9 cellular contexts compared by ENCODE assay signal in the genomic region with DNA sequence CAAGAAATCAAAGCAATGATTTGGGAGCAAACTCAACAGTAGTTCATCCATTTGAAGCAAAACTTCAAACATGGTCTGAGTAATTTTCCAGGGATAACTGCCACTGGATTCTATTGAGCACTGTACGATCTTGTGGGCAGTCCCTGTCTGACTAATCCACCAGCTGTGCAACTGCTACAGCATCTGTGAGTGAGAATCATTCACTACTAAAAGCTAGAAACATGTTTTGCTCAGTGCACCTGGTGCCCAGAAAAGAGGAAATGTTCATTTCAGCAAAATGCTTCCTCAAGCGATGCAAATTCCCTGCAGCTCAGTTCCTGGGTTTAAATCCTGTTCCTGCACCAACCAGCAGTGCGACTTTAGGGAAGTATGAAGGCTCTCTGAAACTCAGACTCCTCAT.
DNase-seq lines count a peak whose midpoint lies in the region; ATAC-seq and TF ChIP-seq lines count a peak whose summit lies in the region.
"Had no signal": no experiment of that assay in that cellular context is flagged by ENCODE, and none has a peak within 500 bp of the region (broad histone marks: within the 10 kb centered on the region; RNA-seq: fewer than 3 reads in every experiment).

No MANE protein-coding gene starts in this region.

- H3K36me3 Mint-ChIP-seq in activated T-cell treated with anti-CD3 and anti-CD28 coated beads, Interleukin-2, amount 50 U/mL, for 4 hours (ENCODE audit: insufficient read depth), result no peaks in the 10 kb centered on the region

- DNase-seq in iris pigment epithelial cell (ENCODE audit: low read depth) (peak; percentile 2), cortex of kidney (lab: John Stamatoyannopoulos, UW) (no peak), HK-2 (ENCODE audit: unreplicated experiment) (no peak), tibial artery (no peak)
- DNase-seq in activated T-cell treated with anti-CD3 and anti-CD28 coated beads, Interleukin-2, amount 50 U/mL, for 4 hours, result no peak
- DNase-seq: dermis blood vessel endothelial cell had no signal

- peak; percentile 95 for ATAC-seq in GM18858 (IDR thresholded peaks at IDR 0.05; ENCODE audit: unreplicated experiment)
- peak; percentile 80 for ATAC-seq in GM21786 (IDR thresholded peaks at IDR 0.05; ENCODE audit: unreplicated experiment)
- ATAC-seq in HG03432 (IDR thresholded peaks at IDR 0.05; ENCODE audit: unreplicated experiment), result peak; percentile 92
- ATAC-seq in activated T-cell treated with anti-CD3 and anti-CD28 coated beads, Interleukin-2, amount 50 U/mL, for 4 hours, result no peak

- no peak overlapping the region for H3K27ac ChIP-seq in tibial artery

- H3K9me3 Mint-ChIP-seq in activated T-cell treated with anti-CD3 and anti-CD28 coated beads, Interleukin-2, amount 50 U/mL, for 4 hours, result peaks cover 6% of the 10 kb centered on the region

- intact Hi-C loops in tibial artery (cut with DNase I; ENCODE audit: low total_unique reads), result no loop called here

- no peak for TF ChIP-seq CTCF in tibial artery (IDR thresholded peaks at IDR 0.05)

- no peak overlapping the region for H3K4me3 Mint-ChIP-seq in activated T-cell treated with anti-CD3 and anti-CD28 coated beads, Interleukin-2, amount 50 U/mL, for 4 hours

- H3K36me3 ChIP-seq in tibial artery, result no peaks in the 10 kb centered on the region

- H3K27me3 Mint-ChIP-seq in activated T-cell treated with anti-CD3 and anti-CD28 coated beads, Interleukin-2, amount 50 U/mL, for 4 hours (ENCODE audit: low read depth), result no peaks in the 10 kb centered on the region

- H3K4me1 ChIP-seq in tibial artery, result no peaks in the 10 kb centered on the region

- no peak overlapping the region for H3K4me3 ChIP-seq in tibial artery

- H3K27me3 ChIP-seq in tibial artery, result no peaks in the 10 kb centered on the region

- no peaks in the 10 kb centered on the region for H3K9me3 ChIP-seq in tibial artery

- no peaks in the 10 kb centered on the region for H3K4me1 Mint-ChIP-seq in activated T-cell treated with anti-CD3 and anti-CD28 coated beads, Interleukin-2, amount 50 U/mL, for 4 hours (ENCODE audit: low read depth)

Comparison
In these comparisons a context has a peak if more than half of its experiments do, and no peak if none do; other contexts are left out.
1. ATAC-seq: peak in GM18858 (single experiment), GM21786 (single experiment) and HG03432 (single experiment); none in activated T-cell treated with anti-CD3 and anti-CD28 coated beads, Interleukin-2, amount 50 U/mL, for 4 hours (0 of 2).